Comparison of ENCODE assay signal across 1 cellular context in the genomic region with DNA sequence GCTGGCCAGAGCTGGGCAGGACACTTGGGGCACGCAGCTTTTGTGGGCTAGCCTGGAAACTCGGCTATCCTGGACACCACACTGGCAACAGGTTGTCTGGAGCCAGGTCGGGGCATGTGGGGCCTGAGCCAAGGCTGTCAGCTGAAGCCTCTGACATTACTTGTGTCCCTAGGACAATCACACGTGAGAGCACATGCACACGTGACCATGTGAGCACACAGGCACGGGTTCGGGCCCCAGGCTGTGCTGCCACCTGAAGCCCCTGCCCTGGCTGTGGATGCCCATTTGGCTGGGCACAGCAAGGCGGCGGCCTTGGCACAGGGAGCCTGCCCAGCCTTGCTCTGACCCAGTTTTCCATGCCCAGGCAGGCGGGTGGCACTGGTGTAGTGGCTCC.
TF ChIP-seq lines count a peak whose summit lies in the region.

No MANE protein-coding gene starts in this region.

TF ChIP-seq in HepG2, 621 proteins besides CTCF, POLR2A, EP300 and RAD21 (continued from another document and continues in another):
- TF ChIP-seq ZNF672 (CRISPR knock-in tag; IDR thresholded peaks at IDR 0.05) (no peak), NFKBIZ (CRISPR knock-in tag; IDR thresholded peaks at IDR 0.05) (no peak), TAF15 (IDR thresholded peaks at IDR 0.05; ENCODE audit: low read depth, low read length, poor library complexity, severe bottlenecking) (no peak), ZNF331 (CRISPR knock-in tag; IDR thresholded peaks at IDR 0.05) (no peak), SRF (IDR thresholded peaks at IDR 0.05; ENCODE audit: low read depth, low read length) (no peak), ZNF34 (CRISPR knock-in tag; IDR thresholded peaks at IDR 0.05; ENCODE audit: borderline replicate concordance) (no peak), SATB2 (CRISPR knock-in tag; IDR thresholded peaks at IDR 0.05) (no peak), HOXA7 (CRISPR knock-in tag; IDR thresholded peaks at IDR 0.05) (no peak), ZNF781 (CRISPR knock-in tag; IDR thresholded peaks at IDR 0.05; ENCODE audit: borderline replicate concordance, not compliant biosample characterization) (no peak), PHB2 (IDR thresholded peaks at IDR 0.05; ENCODE audit: partially characterized antibody) (no peak), SMAD1 (CRISPR knock-in tag; IDR thresholded peaks at IDR 0.05; ENCODE audit: borderline replicate concordance, low read depth) (0 out of 2 replicates have a peak, but pooled peaks have one; percentile 4), ZNF567 (CRISPR knock-in tag; IDR thresholded peaks at IDR 0.05; ENCODE audit: borderline replicate concordance) (0 out of 2 replicates have a peak, but pooled peaks have one; percentile 50), MXI1 (IDR thresholded peaks at IDR 0.05; ENCODE audit: borderline replicate concordance, low read depth, low read length) (no peak), EHMT2 (IDR thresholded peaks at IDR 0.05; ENCODE audit: borderline replicate concordance, low read depth, low read length) (no peak), ZNF577 (CRISPR knock-in tag; IDR thresholded peaks at IDR 0.05; ENCODE audit: borderline replicate concordance, low read depth) (no peak), FOXK1 (CRISPR knock-in tag; IDR thresholded peaks at IDR 0.05; ENCODE audit: borderline replicate concordance, low read depth) (no peak), ZFY (CRISPR knock-in tag; IDR thresholded peaks at IDR 0.05) (no peak), HMGA1 (CRISPR knock-in tag; conservative IDR thresholded peaks at IDR 0.05) (no peak), ZNF879 (CRISPR knock-in tag; IDR thresholded peaks at IDR 0.05) (no peak), BCL6 (CRISPR knock-in tag; IDR thresholded peaks at IDR 0.05) (0 out of 2 replicates have a peak, but pooled peaks have one; percentile 5), CCAR2 (optimal IDR thresholded peaks at IDR 0.05; ENCODE audit: low read depth, low read length) (no peak), RFXAP (CRISPR knock-in tag; IDR thresholded peaks at IDR 0.05; ENCODE audit: borderline replicate concordance) (peak; percentile 56; the same call in 1 of the 2 replicates), NFKB2 (CRISPR knock-in tag; IDR thresholded peaks at IDR 0.05; ENCODE audit: borderline replicate concordance) (no peak), MEIS2 (CRISPR knock-in tag; IDR thresholded peaks at IDR 0.05) (no peak), ZNF775 (CRISPR knock-in tag; IDR thresholded peaks at IDR 0.05; ENCODE audit: borderline replicate concordance) (no peak), KLF11 (CRISPR knock-in tag; IDR thresholded peaks at IDR 0.05) (no peak), ZNF816 (CRISPR knock-in tag; IDR thresholded peaks at IDR 0.05; ENCODE audit: borderline replicate concordance) (no peak), NFE2 (CRISPR knock-in tag; IDR thresholded peaks at IDR 0.05) (no peak), MIXL1 (CRISPR knock-in tag; IDR thresholded peaks at IDR 0.05) (no peak), DNMT1 (CRISPR knock-in tag; IDR thresholded peaks at IDR 0.05) (no peak), ZNF317 (CRISPR knock-in tag; IDR thresholded peaks at IDR 0.05) (no peak), KAT2B (IDR thresholded peaks at IDR 0.05; ENCODE audit: borderline replicate concordance, low read depth, low read length) (no peak), NFYB (CRISPR knock-in tag; IDR thresholded peaks at IDR 0.05) (no peak), HNRNPLL (IDR thresholded peaks at IDR 0.05; ENCODE audit: low read depth, low read length, poor library complexity, severe bottlenecking) (peak; percentile 7), TCF7 (IDR thresholded peaks at IDR 0.05; ENCODE audit: low read depth) (no peak), SALL1 (CRISPR knock-in tag; IDR thresholded peaks at IDR 0.05) (no peak), HNRNPL (IDR thresholded peaks at IDR 0.05; ENCODE audit: low read depth, low read length) (peak; percentile 94)
- TF ChIP-seq, protein P1, sequence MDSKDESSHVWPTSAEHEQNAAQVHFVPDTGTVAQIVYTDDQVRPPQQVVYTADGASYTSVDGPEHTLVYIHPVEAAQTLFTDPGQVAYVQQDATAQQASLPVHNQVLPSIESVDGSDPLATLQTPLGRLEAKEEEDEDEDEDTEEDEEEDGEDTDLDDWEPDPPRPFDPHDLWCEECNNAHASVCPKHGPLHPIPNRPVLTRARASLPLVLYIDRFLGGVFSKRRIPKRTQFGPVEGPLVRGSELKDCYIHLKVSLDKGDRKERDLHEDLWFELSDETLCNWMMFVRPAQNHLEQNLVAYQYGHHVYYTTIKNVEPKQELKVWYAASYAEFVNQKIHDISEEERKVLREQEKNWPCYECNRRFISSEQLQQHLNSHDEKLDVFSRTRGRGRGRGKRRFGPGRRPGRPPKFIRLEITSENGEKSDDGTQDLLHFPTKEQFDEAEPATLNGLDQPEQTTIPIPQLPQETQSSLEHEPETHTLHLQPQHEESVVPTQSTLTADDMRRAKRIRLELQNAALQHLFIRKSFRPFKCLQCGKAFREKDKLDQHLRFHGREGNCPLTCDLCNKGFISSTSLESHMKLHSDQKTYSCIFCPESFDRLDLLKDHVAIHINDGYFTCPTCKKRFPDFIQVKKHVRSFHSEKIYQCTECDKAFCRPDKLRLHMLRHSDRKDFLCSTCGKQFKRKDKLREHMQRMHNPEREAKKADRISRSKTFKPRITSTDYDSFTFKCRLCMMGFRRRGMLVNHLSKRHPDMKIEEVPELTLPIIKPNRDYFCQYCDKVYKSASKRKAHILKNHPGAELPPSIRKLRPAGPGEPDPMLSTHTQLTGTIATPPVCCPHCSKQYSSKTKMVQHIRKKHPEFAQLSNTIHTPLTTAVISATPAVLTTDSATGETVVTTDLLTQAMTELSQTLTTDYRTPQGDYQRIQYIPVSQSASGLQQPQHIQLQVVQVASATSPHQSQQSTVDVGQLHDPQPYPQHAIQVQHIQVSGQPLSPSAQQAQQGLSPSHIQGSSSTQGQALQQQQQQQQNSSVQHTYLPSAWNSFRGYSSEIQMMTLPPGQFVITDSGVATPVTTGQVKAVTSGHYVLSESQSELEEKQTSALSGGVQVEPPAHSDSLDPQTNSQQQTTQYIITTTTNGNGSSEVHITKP (CRISPR knock-in tag; IDR thresholded peaks at IDR 0.05; ENCODE audit: low read depth) = no peak
- TF ChIP-seq, protein P2, sequence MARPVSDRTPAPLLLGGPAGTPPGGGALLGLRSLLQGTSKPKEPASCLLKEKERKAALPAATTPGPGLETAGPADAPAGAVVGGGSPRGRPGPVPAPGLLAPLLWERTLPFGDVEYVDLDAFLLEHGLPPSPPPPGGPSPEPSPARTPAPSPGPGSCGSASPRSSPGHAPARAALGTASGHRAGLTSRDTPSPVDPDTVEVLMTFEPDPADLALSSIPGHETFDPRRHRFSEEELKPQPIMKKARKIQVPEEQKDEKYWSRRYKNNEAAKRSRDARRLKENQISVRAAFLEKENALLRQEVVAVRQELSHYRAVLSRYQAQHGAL (CRISPR knock-in tag; IDR thresholded peaks at IDR 0.05; ENCODE audit: not compliant biosample characterization) = no peak
- TF ChIP-seq, protein P3, sequence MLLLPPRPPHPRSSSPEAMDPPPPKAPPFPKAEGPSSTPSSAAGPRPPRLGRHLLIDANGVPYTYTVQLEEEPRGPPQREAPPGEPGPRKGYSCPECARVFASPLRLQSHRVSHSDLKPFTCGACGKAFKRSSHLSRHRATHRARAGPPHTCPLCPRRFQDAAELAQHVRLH (CRISPR knock-in tag; IDR thresholded peaks at IDR 0.05; ENCODE audit: borderline replicate concordance, low read depth) = no peak
- TF ChIP-seq, protein P4, sequence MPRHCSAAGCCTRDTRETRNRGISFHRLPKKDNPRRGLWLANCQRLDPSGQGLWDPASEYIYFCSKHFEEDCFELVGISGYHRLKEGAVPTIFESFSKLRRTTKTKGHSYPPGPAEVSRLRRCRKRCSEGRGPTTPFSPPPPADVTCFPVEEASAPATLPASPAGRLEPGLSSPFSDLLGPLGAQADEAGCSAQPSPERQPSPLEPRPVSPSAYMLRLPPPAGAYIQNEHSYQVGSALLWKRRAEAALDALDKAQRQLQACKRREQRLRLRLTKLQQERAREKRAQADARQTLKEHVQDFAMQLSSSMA (CRISPR knock-in tag; IDR thresholded peaks at IDR 0.05) = no peak
- TF ChIP-seq, protein P5, sequence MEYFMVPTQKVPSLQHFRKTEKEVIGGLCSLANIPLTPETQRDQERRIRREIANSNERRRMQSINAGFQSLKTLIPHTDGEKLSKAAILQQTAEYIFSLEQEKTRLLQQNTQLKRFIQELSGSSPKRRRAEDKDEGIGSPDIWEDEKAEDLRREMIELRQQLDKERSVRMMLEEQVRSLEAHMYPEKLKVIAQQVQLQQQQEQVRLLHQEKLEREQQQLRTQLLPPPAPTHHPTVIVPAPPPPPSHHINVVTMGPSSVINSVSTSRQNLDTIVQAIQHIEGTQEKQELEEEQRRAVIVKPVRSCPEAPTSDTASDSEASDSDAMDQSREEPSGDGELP (IDR thresholded peaks at IDR 0.05; ENCODE audit: borderline replicate concordance, low read depth) = peak; percentile 22; the same call in 1 of the 2 replicates
- TF ChIP-seq, protein P6, sequence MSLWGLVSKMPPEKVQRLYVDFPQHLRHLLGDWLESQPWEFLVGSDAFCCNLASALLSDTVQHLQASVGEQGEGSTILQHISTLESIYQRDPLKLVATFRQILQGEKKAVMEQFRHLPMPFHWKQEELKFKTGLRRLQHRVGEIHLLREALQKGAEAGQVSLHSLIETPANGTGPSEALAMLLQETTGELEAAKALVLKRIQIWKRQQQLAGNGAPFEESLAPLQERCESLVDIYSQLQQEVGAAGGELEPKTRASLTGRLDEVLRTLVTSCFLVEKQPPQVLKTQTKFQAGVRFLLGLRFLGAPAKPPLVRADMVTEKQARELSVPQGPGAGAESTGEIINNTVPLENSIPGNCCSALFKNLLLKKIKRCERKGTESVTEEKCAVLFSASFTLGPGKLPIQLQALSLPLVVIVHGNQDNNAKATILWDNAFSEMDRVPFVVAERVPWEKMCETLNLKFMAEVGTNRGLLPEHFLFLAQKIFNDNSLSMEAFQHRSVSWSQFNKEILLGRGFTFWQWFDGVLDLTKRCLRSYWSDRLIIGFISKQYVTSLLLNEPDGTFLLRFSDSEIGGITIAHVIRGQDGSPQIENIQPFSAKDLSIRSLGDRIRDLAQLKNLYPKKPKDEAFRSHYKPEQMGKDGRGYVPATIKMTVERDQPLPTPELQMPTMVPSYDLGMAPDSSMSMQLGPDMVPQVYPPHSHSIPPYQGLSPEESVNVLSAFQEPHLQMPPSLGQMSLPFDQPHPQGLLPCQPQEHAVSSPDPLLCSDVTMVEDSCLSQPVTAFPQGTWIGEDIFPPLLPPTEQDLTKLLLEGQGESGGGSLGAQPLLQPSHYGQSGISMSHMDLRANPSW (CRISPR knock-in tag; IDR thresholded peaks at IDR 0.05; ENCODE audit: borderline replicate concordance) = no peak
- TF ChIP-seq, protein P7, sequence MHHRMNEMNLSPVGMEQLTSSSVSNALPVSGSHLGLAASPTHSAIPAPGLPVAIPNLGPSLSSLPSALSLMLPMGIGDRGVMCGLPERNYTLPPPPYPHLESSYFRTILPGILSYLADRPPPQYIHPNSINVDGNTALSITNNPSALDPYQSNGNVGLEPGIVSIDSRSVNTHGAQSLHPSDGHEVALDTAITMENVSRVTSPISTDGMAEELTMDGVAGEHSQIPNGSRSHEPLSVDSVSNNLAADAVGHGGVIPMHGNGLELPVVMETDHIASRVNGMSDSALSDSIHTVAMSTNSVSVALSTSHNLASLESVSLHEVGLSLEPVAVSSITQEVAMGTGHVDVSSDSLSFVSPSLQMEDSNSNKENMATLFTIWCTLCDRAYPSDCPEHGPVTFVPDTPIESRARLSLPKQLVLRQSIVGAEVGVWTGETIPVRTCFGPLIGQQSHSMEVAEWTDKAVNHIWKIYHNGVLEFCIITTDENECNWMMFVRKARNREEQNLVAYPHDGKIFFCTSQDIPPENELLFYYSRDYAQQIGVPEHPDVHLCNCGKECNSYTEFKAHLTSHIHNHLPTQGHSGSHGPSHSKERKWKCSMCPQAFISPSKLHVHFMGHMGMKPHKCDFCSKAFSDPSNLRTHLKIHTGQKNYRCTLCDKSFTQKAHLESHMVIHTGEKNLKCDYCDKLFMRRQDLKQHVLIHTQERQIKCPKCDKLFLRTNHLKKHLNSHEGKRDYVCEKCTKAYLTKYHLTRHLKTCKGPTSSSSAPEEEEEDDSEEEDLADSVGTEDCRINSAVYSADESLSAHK (CRISPR knock-in tag; IDR thresholded peaks at IDR 0.05; ENCODE audit: borderline replicate concordance) = no peak
- TF ChIP-seq, protein P8, sequence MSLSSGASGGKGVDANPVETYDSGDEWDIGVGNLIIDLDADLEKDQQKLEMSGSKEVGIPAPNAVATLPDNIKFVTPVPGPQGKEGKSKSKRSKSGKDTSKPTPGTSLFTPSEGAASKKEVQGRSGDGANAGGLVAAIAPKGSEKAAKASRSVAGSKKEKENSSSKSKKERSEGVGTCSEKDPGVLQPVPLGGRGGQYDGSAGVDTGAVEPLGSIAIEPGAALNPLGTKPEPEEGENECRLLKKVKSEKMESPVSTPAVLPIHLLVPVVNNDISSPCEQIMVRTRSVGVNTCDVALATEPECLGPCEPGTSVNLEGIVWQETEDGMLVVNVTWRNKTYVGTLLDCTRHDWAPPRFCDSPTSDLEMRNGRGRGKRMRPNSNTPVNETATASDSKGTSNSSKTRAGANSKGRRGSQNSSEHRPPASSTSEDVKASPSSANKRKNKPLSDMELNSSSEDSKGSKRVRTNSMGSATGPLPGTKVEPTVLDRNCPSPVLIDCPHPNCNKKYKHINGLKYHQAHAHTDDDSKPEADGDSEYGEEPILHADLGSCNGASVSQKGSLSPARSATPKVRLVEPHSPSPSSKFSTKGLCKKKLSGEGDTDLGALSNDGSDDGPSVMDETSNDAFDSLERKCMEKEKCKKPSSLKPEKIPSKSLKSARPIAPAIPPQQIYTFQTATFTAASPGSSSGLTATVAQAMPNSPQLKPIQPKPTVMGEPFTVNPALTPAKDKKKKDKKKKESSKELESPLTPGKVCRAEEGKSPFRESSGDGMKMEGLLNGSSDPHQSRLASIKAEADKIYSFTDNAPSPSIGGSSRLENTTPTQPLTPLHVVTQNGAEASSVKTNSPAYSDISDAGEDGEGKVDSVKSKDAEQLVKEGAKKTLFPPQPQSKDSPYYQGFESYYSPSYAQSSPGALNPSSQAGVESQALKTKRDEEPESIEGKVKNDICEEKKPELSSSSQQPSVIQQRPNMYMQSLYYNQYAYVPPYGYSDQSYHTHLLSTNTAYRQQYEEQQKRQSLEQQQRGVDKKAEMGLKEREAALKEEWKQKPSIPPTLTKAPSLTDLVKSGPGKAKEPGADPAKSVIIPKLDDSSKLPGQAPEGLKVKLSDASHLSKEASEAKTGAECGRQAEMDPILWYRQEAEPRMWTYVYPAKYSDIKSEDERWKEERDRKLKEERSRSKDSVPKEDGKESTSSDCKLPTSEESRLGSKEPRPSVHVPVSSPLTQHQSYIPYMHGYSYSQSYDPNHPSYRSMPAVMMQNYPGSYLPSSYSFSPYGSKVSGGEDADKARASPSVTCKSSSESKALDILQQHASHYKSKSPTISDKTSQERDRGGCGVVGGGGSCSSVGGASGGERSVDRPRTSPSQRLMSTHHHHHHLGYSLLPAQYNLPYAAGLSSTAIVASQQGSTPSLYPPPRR (CRISPR knock-in tag; IDR thresholded peaks at IDR 0.05; ENCODE audit: borderline replicate concordance) = 0 out of 2 replicates have a peak, but pooled peaks have one; percentile 34
- TF ChIP-seq, protein P9, sequence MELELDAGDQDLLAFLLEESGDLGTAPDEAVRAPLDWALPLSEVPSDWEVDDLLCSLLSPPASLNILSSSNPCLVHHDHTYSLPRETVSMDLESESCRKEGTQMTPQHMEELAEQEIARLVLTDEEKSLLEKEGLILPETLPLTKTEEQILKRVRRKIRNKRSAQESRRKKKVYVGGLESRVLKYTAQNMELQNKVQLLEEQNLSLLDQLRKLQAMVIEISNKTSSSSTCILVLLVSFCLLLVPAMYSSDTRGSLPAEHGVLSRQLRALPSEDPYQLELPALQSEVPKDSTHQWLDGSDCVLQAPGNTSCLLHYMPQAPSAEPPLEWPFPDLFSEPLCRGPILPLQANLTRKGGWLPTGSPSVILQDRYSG (CRISPR knock-in tag; IDR thresholded peaks at IDR 0.05) = peak; percentile 70; the same call in 1 of the 2 replicates
